8 cellular contexts compared by ENCODE assay signal in the genomic region with DNA sequence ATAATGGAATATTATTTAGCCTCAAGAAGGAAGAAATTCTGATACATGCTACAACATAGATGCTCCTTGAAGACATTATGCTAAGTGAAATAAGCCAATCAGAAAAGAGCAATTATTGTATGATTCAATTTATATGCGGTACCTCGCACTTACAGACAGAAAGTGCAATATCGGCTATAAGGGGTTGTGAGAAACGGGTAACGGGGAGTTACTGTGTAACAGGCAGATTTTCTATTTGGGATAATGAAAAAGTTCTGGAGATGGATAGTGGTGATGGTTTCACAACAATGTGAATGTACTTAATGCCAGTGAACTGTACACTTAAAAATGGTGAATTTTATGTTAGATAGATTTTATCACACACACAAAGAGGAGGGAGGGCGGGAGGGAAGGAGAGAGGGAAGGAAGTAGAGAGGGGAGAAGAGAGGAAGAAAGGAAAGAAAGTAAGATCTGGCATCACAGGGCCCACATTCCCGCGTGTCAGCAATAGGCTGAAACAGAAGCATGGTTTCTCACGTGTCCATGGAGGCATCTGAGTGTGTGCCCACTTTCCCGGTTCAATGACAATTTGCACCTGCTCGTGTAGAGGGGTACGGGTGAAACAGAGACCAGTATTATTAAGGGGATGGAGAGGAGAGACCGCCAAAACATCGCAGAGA. TPM values are rescaled to one million over a fixed set of nuclear protein-coding genes. Genes with fewer than 3 reads are reported as not detected.
DNase-seq lines count a peak whose midpoint lies in the region; ATAC-seq and TF ChIP-seq lines count a peak whose summit lies in the region.

No MANE protein-coding gene starts in this region.

- no peak for DNase-seq in SK-N-SH
- DNase-seq in SJSA1 (ENCODE audit: low read depth in 1 of 2, low spot score in 2 of 2) = no peak
- peak; percentile 64 to 65 for DNase-seq in erythroblast (lab: John Stamatoyannopoulos, UW)
- DNase-seq in neuronal stem cell (ENCODE audit: low spot score) = no peak
- DNase-seq in CD1c-positive myeloid dendritic cell (ENCODE audit: extremely low spot score) = no peak
- no peak for DNase-seq in stimulated activated CD4-positive, alpha-beta T cell treated with anti-CD3 and anti-CD28 coated beads, Interleukin-4, amount 100 ng/mL, for 4 hours
- no peak for DNase-seq in activated CD4-positive, CD25-positive, alpha-beta regulatory T cell (lab: John Stamatoyannopoulos, UW)

- no peaks in the 10 kb centered on the region for H3K9me2 ChIP-seq in SK-N-SH

- no peaks in the 10 kb centered on the region for H3K36me3 ChIP-seq in SK-N-SH (replicated peaks in 1 of 2; ENCODE audit: control insufficient read depth in 1 of 2, insufficient read depth in 2 of 2, low read length in 1 of 2)
- H3K36me3 ChIP-seq in SJSA1 = peaks cover 3% of the 10 kb centered on the region; the same call in 1 of the 2 replicates
- peaks cover 6 to 39% of the 10 kb centered on the region in 2 donors for H3K36me3 ChIP-seq in neuronal stem cell (replicated peaks in 1 of 2; ENCODE audit: control insufficient read depth in 2 of 2, insufficient read depth in 2 of 2, low read length in 2 of 2)

- H3K4ac ChIP-seq in neuronal stem cell (ENCODE audit: low read length) = no peak overlapping the region

- H3K27ac ChIP-seq in SK-N-SH (ENCODE audit: low read depth in 2 of 2, low read length in 1 of 2) (peak overlapping the region; percentile 84 to 85), SJSA1 (peak overlapping the region; percentile 71), neuronal stem cell (replicated peaks; ENCODE audit: low read length) (peak overlapping the region; percentile 82)

- H4K20me1 ChIP-seq in SK-N-SH (ENCODE audit: insufficient read depth) = no peaks in the 10 kb centered on the region

- H3K23ac ChIP-seq in neuronal stem cell (ENCODE audit: low read depth, low read length, poor library complexity) = no peak overlapping the region

- H2BK5ac ChIP-seq in neuronal stem cell (ENCODE audit: low read length) = no peak overlapping the region

- TF ChIP-seq POLR2A in erythroblast (IDR thresholded peaks at IDR 0.05; ENCODE audit: low read length) = no peak

- H3K4me3 ChIP-seq in SK-N-SH (ENCODE audit: low read depth in 2 of 2, low read length in 1 of 2) (peak overlapping the region; percentile 71 to 81), SJSA1 (peak overlapping the region; percentile 66), neuronal stem cell (ENCODE audit: low read length in 2 of 2) (peak overlapping the region; percentile 64 to 99)

- ATAC-seq in SK-N-SH treated with all-trans-retinoic acid at 6 μM for 48 hours = no peak

- peaks cover 34% of the 10 kb centered on the region for H3K79me2 ChIP-seq in SK-N-SH (ENCODE audit: insufficient read depth)

- no peak overlapping the region for H2BK15ac ChIP-seq in neuronal stem cell (ENCODE audit: low read length)

- H2AFZ ChIP-seq in SK-N-SH (ENCODE audit: low read depth) (peak overlapping the region; percentile 98), neuronal stem cell (ENCODE audit: low read length) (peak overlapping the region; percentile 95)

- H3K14ac ChIP-seq in neuronal stem cell (ENCODE audit: low read length) = peak overlapping the region; percentile 12

- peak overlapping the region; percentile 82 for H3K4me2 ChIP-seq in SK-N-SH
- H3K4me2 ChIP-seq in neuronal stem cell (ENCODE audit: insufficient read depth, low read length, poor library complexity, severe bottlenecking) = peak overlapping the region; percentile 69

- no peaks in the 10 kb centered on the region for H3K9me3 ChIP-seq in SK-N-SH
- peaks cover 6% of the 10 kb centered on the region; the same call in 1 of the 2 replicates for H3K9me3 ChIP-seq in SJSA1 (replicated peaks)
- H3K9me3 ChIP-seq in neuronal stem cell (replicated peaks in 1 of 2; ENCODE audit: control insufficient read depth in 2 of 2, insufficient read depth in 1 of 2, low read depth in 1 of 2, low read length in 2 of 2) = no peaks in the 10 kb centered on the region

- H3K4me1 ChIP-seq in SK-N-SH (ENCODE audit: control insufficient read depth in 1 of 2, insufficient read depth in 2 of 2, low read depth in 1 of 2, low read length in 1 of 2) = peaks cover 6 to 9% of the 10 kb centered on the region in 2 experiments; a peak in 3 of 4 replicates
- peaks cover 9% of the 10 kb centered on the region for H3K4me1 ChIP-seq in SJSA1 (replicated peaks)
- H3K4me1 ChIP-seq in neuronal stem cell (ENCODE audit: control insufficient read depth in 2 of 2, insufficient read depth in 1 of 2, low read depth in 1 of 2, low read length in 2 of 2) = peaks cover 0 to 5% of the 10 kb centered on the region in 2 donors

- H3F3A ChIP-seq in SK-N-SH (replicated peaks; ENCODE audit: insufficient read depth) = peaks cover 12% of the 10 kb centered on the region

- 9% methylated on average over 14 of the region's 14 CpGs for WGBS in SK-N-SH (ENCODE audit: low lambda C conversion rate)
- no CpG with 5 or more reads among the region's 14 CpGs for WGBS in neuronal stem cell (ENCODE audit: extremely low coverage in 2 of 2, insufficient read length in 2 of 2, insufficient replicate concordance in 1 of 2), 2 donors

- no peak for TF ChIP-seq CTCF in SK-N-SH (IDR thresholded peaks at IDR 0.05)

- H2BK12ac ChIP-seq in neuronal stem cell (ENCODE audit: low read length) = no peak overlapping the region

- TF ChIP-seq RAD21 in SK-N-SH (IDR thresholded peaks at IDR 0.05; ENCODE audit: low read length) = no peak

- peaks cover 5% of the 10 kb centered on the region for H3K79me1 ChIP-seq in neuronal stem cell (ENCODE audit: low read depth, low read length)

- no peak overlapping the region for H4K8ac ChIP-seq in neuronal stem cell (ENCODE audit: low read depth, low read length)

- CTCF ChIA-PET in SK-N-SH (lab: Yijun Ruan, JAX) = interaction anchor here (1.0 to 2.4 kb wide), 4 partner anchors 69 to 215 kb away, joined by 3 to 9 read pairs (median 8); no protein-coding TSS in a partner anchor

- peak overlapping the region; percentile 81 for H3K9ac ChIP-seq in SK-N-SH
- peak overlapping the region; percentile 90 for H3K9ac ChIP-seq in neuronal stem cell (ENCODE audit: low read depth, low read length, poor library complexity)

- H2BK120ac ChIP-seq in neuronal stem cell (ENCODE audit: low read depth, low read length) = no peak overlapping the region

- TF ChIP-seq EP300 in SK-N-SH (IDR thresholded peaks at IDR 0.05; ENCODE audit: borderline replicate concordance in 1 of 2, low read depth in 1 of 2, low read length in 1 of 2) = no peak

- POLR2A ChIA-PET in SK-N-SH (lab: Yijun Ruan, JAX) = interaction anchor here (0.6 to 1.0 kb wide), 3 partner anchors 54 to 387 kb away, joined by 3 read pairs; a partner anchor contains a TSS

- no peak overlapping the region for H4K91ac ChIP-seq in neuronal stem cell (ENCODE audit: low read depth, low read length, poor library complexity)

- peak overlapping the region; percentile 84 for H3K18ac ChIP-seq in neuronal stem cell (ENCODE audit: low read length)

- H2AK5ac ChIP-seq in neuronal stem cell (ENCODE audit: low read depth, low read length) = no peak overlapping the region

- no peaks in the 10 kb centered on the region for H3K27me3 ChIP-seq in SK-N-SH (ENCODE audit: insufficient read depth)
- no peaks in the 10 kb centered on the region for H3K27me3 ChIP-seq in SJSA1 (replicated peaks)
- H3K27me3 ChIP-seq in neuronal stem cell (ENCODE audit: control insufficient read depth in 3 of 3, insufficient read depth in 3 of 3, low read depth in 1 of 3, low read length in 3 of 3) = no peaks in the 10 kb centered on the region

TF ChIP-seq in SK-N-SH, 30 proteins besides CTCF, POLR2A, EP300 and RAD21 (continues in another document):
- TF ChIP-seq, protein P1, sequence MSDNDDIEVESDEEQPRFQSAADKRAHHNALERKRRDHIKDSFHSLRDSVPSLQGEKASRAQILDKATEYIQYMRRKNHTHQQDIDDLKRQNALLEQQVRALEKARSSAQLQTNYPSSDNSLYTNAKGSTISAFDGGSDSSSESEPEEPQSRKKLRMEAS (IDR thresholded peaks at IDR 0.05; ENCODE audit: low read depth) = no peak
- no peak for TF ChIP-seq RFX5 (IDR thresholded peaks at IDR 0.05; ENCODE audit: low read length)
- TF ChIP-seq CHD2 (IDR thresholded peaks at IDR 0.05; ENCODE audit: low read length, partially characterized antibody) = no peak
- no peak for TF ChIP-seq RCOR1 (IDR thresholded peaks at IDR 0.05; ENCODE audit: low read length)
- TF ChIP-seq YY1 (IDR thresholded peaks at IDR 0.05; ENCODE audit: low read depth) = no peak
- no peak for TF ChIP-seq SMC3 (IDR thresholded peaks at IDR 0.05; ENCODE audit: low read depth, low read length)
- TF ChIP-seq MEF2A (IDR thresholded peaks at IDR 0.05; ENCODE audit: borderline replicate concordance, low read depth) = no peak
- TF ChIP-seq RXRA (IDR thresholded peaks at IDR 0.05; ENCODE audit: borderline replicate concordance, low read depth) = no peak

TF ChIP-seq in SK-N-SH treated with all-trans-retinoic acid at 6 μM for 48 hours, 23 proteins besides CTCF, POLR2A, EP300 and RAD21 (continues in another document):
- TF ChIP-seq GLIS3 (CRISPR knock-in tag; IDR thresholded peaks at IDR 0.05) (no peak), OSR1 (CRISPR knock-in tag; IDR thresholded peaks at IDR 0.05) (no peak), ZNF565 (CRISPR knock-in tag; conservative IDR thresholded peaks at IDR 0.05; ENCODE audit: low read depth) (no peak), SNAI2 (CRISPR knock-in tag; IDR thresholded peaks at IDR 0.05) (no peak), RARB (CRISPR knock-in tag; IDR thresholded peaks at IDR 0.05) (no peak), ZFP30 (CRISPR knock-in tag; IDR thresholded peaks at IDR 0.05) (no peak), ZFP3 (CRISPR knock-in tag; IDR thresholded peaks at IDR 0.05) (no peak)
- TF ChIP-seq, protein P2, sequence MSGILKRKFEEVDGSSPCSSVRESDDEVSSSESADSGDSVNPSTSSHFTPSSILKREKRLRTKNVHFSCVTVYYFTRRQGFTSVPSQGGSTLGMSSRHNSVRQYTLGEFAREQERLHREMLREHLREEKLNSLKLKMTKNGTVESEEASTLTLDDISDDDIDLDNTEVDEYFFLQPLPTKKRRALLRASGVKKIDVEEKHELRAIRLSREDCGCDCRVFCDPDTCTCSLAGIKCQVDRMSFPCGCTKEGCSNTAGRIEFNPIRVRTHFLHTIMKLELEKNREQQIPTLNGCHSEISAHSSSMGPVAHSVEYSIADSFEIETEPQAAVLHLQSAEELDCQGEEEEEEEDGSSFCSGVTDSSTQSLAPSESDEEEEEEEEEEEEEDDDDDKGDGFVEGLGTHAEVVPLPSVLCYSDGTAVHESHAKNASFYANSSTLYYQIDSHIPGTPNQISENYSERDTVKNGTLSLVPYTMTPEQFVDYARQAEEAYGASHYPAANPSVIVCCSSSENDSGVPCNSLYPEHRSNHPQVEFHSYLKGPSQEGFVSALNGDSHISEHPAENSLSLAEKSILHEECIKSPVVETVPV (CRISPR knock-in tag; IDR thresholded peaks at IDR 0.05) = no peak

RNA-seq across cellular contexts. Expression of a gene that starts 0.7 kb away (rescaled TPM):
- polyA plus RNA-seq in SK-N-SH (2012; rRNA removed) = 2.7 and 2.9 TPM in 2 replicates
- 2.0 and 2.3 TPM in 2 replicates for polyA plus RNA-seq in SK-N-SH (2012; cell fraction: cytosol; rRNA removed)
- 2.8 and 4.2 TPM in 2 replicates for polyA plus RNA-seq in SK-N-SH (2012; cell fraction: nucleus; rRNA removed)
- 25.0 and 51.0 TPM in 2 replicates for total RNA-seq in SJSA1 (2014; rRNA removed; shearing (Covaris generic))
- polyA plus RNA-seq in neuronal stem cell (2013, experiment 1 of 2) = 22.8 TPM
- polyA plus RNA-seq in neuronal stem cell (2013, experiment 2 of 2) = 22.4 TPM

Comparison
In these comparisons a context has a peak if more than half of its experiments do, and no peak if none do; other contexts are left out.
1. DNase-seq: peak in erythroblast (2 of 2); none in SK-N-SH (single experiment), SJSA1 (0 of 2), neuronal stem cell (single experiment), CD1c-positive myeloid dendritic cell (single experiment), stimulated activated CD4-positive, alpha-beta T cell treated with anti-CD3 and anti-CD28 coated beads, Interleukin-4, amount 100 ng/mL, for 4 hours (0 of 2) and activated CD4-positive, CD25-positive, alpha-beta regulatory T cell (0 of 4).
2. Peak in every context shown above with its lines, with median percentiles within 50 percentile points of each other: H3K27ac ChIP-seq and H3K4me3 ChIP-seq.